ENCODE assay signal across 24 cellular contexts in genomic region chr10:28985137-28985885, GRCh38.
DNase-seq lines count a peak whose midpoint lies in the region; ATAC-seq, FAIRE-seq and TF ChIP-seq lines count a peak whose summit lies in the region.
"Had no signal": no experiment of that assay in that cellular context is flagged by ENCODE, and none has a peak within 500 bp of the region (broad histone marks: within the 10 kb centered on the region; RNA-seq: fewer than 3 reads in every experiment).

No MANE protein-coding gene starts in this region.

- POLR2A ChIA-PET in MCF 10A (lab: Yijun Ruan, JAX), result interaction anchor here (0.9 kb wide), 1 partner anchor 46 kb away, joined by 3 read pairs; no protein-coding TSS in a partner anchor

- H3K27me3 ChIP-seq in mammary epithelial cell (ENCODE audit: insufficient read depth, low read length) (peaks cover 2% of the 10 kb centered on the region), astrocyte (ENCODE audit: insufficient read depth, low read length) (no peaks in the 10 kb centered on the region), right atrium auricular region (no peaks in the 10 kb centered on the region)
- H3K27me3 ChIP-seq: MG63, Peyer's patch, SJCRH30, transverse colon had no signal

- peaks cover 5% of the 10 kb centered on the region for H3K4me1 ChIP-seq in mammary epithelial cell (ENCODE audit: insufficient read depth, low read length)
- peaks cover 9% of the 10 kb centered on the region for H3K4me1 ChIP-seq in astrocyte (ENCODE audit: insufficient read depth, low read length)
- peaks cover 0 to 22% of the 10 kb centered on the region in 2 donors for H3K4me1 ChIP-seq in right atrium auricular region
- H3K4me1 ChIP-seq: Peyer's patch, SJCRH30 had no signal

- TF ChIP-seq CTCF in MCF 10A (IDR thresholded peaks at IDR 0.05; ENCODE audit: unreplicated experiment), result no peak
- TF ChIP-seq CTCF in mammary epithelial cell (conservative IDR thresholded peaks at IDR 0.05 in 1 of 2, IDR thresholded peaks at IDR 0.05 in 1 of 2; ENCODE audit: extremely low read depth in 1 of 2, insufficient read depth in 1 of 2, low read depth in 1 of 2, low read length in 2 of 2), result no peak
- TF ChIP-seq CTCF in astrocyte (IDR thresholded peaks at IDR 0.05; ENCODE audit: insufficient read depth, low read depth, low read length), result no peak
- TF ChIP-seq CTCF in right atrium auricular region (IDR thresholded peaks at IDR 0.05), result no peak

- H4K20me1 ChIP-seq in mammary epithelial cell (ENCODE audit: insufficient read depth, low read length) (no peaks in the 10 kb centered on the region), astrocyte (ENCODE audit: insufficient read depth, low read length) (no peaks in the 10 kb centered on the region)

- H3K27me3 Mint-ChIP-seq in MCF 10A (ENCODE audit: insufficient read depth, unreplicated experiment), result no peaks in the 10 kb centered on the region
- H3K27me3 Mint-ChIP-seq in astrocyte (ENCODE audit: low read depth, unreplicated experiment), result no peaks in the 10 kb centered on the region

- H3K27ac Mint-ChIP-seq in MCF 10A (ENCODE audit: low read depth, unreplicated experiment), result no peak overlapping the region
- H3K27ac Mint-ChIP-seq in astrocyte (ENCODE audit: unreplicated experiment), result peak overlapping the region; percentile 86
- H3K27ac Mint-ChIP-seq: activated naive CD4-positive, alpha-beta T cell treated with anti-CD3 and anti-CD28 coated beads, Interleukin-2, amount 50 U/mL, for 72 hours; CD8-positive, alpha-beta T cell had no signal

- H3K4me1 Mint-ChIP-seq in MCF 10A (ENCODE audit: insufficient read depth, unreplicated experiment) (peaks cover 43% of the 10 kb centered on the region), astrocyte (ENCODE audit: low read depth, unreplicated experiment) (peaks cover 14% of the 10 kb centered on the region)

- no peaks in the 10 kb centered on the region for H3K79me2 ChIP-seq in mammary epithelial cell (ENCODE audit: insufficient read depth, low read length)
- no peaks in the 10 kb centered on the region for H3K79me2 ChIP-seq in astrocyte (ENCODE audit: insufficient read depth, low read length)

- H2AFZ ChIP-seq in mammary epithelial cell (ENCODE audit: low read depth, low read length), result no peak overlapping the region
- no peak overlapping the region for H2AFZ ChIP-seq in astrocyte (ENCODE audit: low read depth, low read length)

- BruUV-seq in MCF 10A (replicated peaks; lab: Mats Ljungman, UMichigan) (TSS peak; percentile 52), mammary epithelial cell (replicated peaks; lab: Mats Ljungman, UMichigan) (no TSS peak)

- no peaks in the 10 kb centered on the region for H3K36me3 Mint-ChIP-seq in MCF 10A (ENCODE audit: insufficient read depth, unreplicated experiment)
- H3K36me3 Mint-ChIP-seq in astrocyte (ENCODE audit: low read depth, unreplicated experiment), result no peaks in the 10 kb centered on the region
- H3K36me3 Mint-ChIP-seq: activated naive CD4-positive, alpha-beta T cell treated with anti-CD3 and anti-CD28 coated beads, Interleukin-2, amount 50 U/mL, for 72 hours; CD8-positive, alpha-beta T cell had no signal

- H3K9me3 ChIP-seq in mammary epithelial cell (replicated peaks; ENCODE audit: insufficient read depth, low read length) (no peaks in the 10 kb centered on the region), astrocyte (ENCODE audit: insufficient read depth, low read depth, low read length) (no peaks in the 10 kb centered on the region), right atrium auricular region (no peaks in the 10 kb centered on the region)
- H3K9me3 ChIP-seq: MG63, Peyer's patch, SJCRH30, transverse colon had no signal

- H3K4me2 ChIP-seq in mammary epithelial cell (ENCODE audit: insufficient read depth, low read depth, low read length) (no peak overlapping the region), astrocyte (ENCODE audit: low read length) (no peak overlapping the region)

- 87% methylated on average over 8 of the region's 8 CpGs for WGBS in mammary epithelial cell (ENCODE audit: low coverage, missing lambda C conversion rate)

- in situ Hi-C loops in mammary epithelial cell (cut with MboI; ENCODE audit: low sequenced_read_pairs in 2 of 2), result loop anchor here in 1 of 2 donors (10.0 kb wide), 1 partner anchor 321 kb away; no protein-coding TSS in a partner anchor

- H3K9me3 Mint-ChIP-seq in MCF 10A (ENCODE audit: unreplicated experiment) (no peaks in the 10 kb centered on the region), astrocyte (ENCODE audit: unreplicated experiment) (no peaks in the 10 kb centered on the region)
- H3K9me3 Mint-ChIP-seq: CD8-positive, alpha-beta T cell had no signal

- H3K27ac ChIP-seq in mammary epithelial cell (ENCODE audit: insufficient read depth, low read depth, low read length), result no peak overlapping the region
- no peak overlapping the region for H3K27ac ChIP-seq in astrocyte (ENCODE audit: low read depth, low read length)
- H3K27ac ChIP-seq in right atrium auricular region, result peak overlapping the region; percentile 42 to 61
- H3K27ac ChIP-seq: Peyer's patch, SJCRH30, transverse colon had no signal

- ATAC-seq in HG02973 (IDR thresholded peaks at IDR 0.05; ENCODE audit: unreplicated experiment), result no peak
- ATAC-seq: activated naive CD4-positive, alpha-beta T cell treated with anti-CD3 and anti-CD28 coated beads, Interleukin-2, amount 50 U/mL, for 72 hours; CD8-positive, alpha-beta T cell had no signal

- FAIRE-seq in astrocyte (lab: Jason Lieb, UNC), result no peak
- FAIRE-seq: A204.1, colon, GM12878 had no signal

- dilution Hi-C loops in mammary epithelial cell (cut with HindIII; ENCODE audit: low sequenced_read_pairs), result no loop called here

- H3K9ac ChIP-seq in mammary epithelial cell (ENCODE audit: insufficient read depth, low read length) (no peak overlapping the region), astrocyte (ENCODE audit: low read length) (no peak overlapping the region)

- H3K4me3 Mint-ChIP-seq in MCF 10A (ENCODE audit: unreplicated experiment) (no peak overlapping the region), astrocyte (ENCODE audit: unreplicated experiment) (no peak overlapping the region)
- H3K4me3 Mint-ChIP-seq: CD8-positive, alpha-beta T cell; neural crest cell had no signal

- CTCF ChIA-PET in MCF 10A (lab: Yijun Ruan, JAX) (interaction anchor here (0.6 to 1.0 kb wide), 3 partner anchors 46 to 111 kb away, joined by 3 to 4 read pairs (median 4); no protein-coding TSS in a partner anchor), mammary epithelial cell (lab: Charles Lee; ENCODE audit: low non-redundant PET) (interaction anchor here (0.5 kb wide), 1 partner anchor 319 kb away, joined by 4 read pairs; no protein-coding TSS in a partner anchor)

- DNase-seq in MCF 10A (ENCODE audit: unreplicated experiment) (no peak), mammary epithelial cell (no peak), astrocyte (ENCODE audit: low read depth) (no peak), right atrium auricular region (ENCODE audit: low spot score) (no peak), NOMO-1 treated with dmso at 0.1 percent for 144 hours (lab: John Stamatoyannopoulos, UW; ENCODE audit: unreplicated experiment) (no peak), A172 (ENCODE audit: low spot score) (no peak)
- no peak for DNase-seq in activated CD4-positive, alpha-beta T cell treated with anti-CD3 and anti-CD28 coated beads for 4 hours
- DNase-seq: activated CD4-positive, alpha-beta T cell treated with anti-CD3 and anti-CD28 coated beads for 48 hours; activated CD8-positive, alpha-beta memory T cell treated with anti-CD3 and anti-CD28 coated beads for 24 hours; activated T-cell treated with anti-CD3 and anti-CD28 coated beads for 4 hours; CD8-positive, alpha-beta T cell; effector CD4-positive, alpha-beta T cell; NCI-H526; stimulated activated CD4-positive, alpha-beta T cell treated with anti-CD3 and anti-CD28 coated beads, Interleukin-4, amount 100 ng/mL, for 24 hours had no signal

- H3K36me3 ChIP-seq in mammary epithelial cell (ENCODE audit: insufficient read depth, low read length) (no peaks in the 10 kb centered on the region), astrocyte (ENCODE audit: insufficient read depth, low read length) (no peaks in the 10 kb centered on the region), right atrium auricular region (no peaks in the 10 kb centered on the region)
- H3K36me3 ChIP-seq: MG63, Peyer's patch, SJCRH30, transverse colon had no signal

- intact Hi-C loops in MCF 10A (cut with micrococcal nuclease) (no loop called here), mammary epithelial cell (cut with micrococcal nuclease) (no loop called here)

- no peak overlapping the region for H3K4me3 ChIP-seq in mammary epithelial cell (replicated peaks in 1 of 3; ENCODE audit: insufficient read depth in 1 of 3, low read depth in 2 of 3, low read length in 3 of 3)
- H3K4me3 ChIP-seq in astrocyte (ENCODE audit: insufficient read depth, low read depth, low read length), result no peak overlapping the region
- H3K4me3 ChIP-seq in right atrium auricular region, result no peak overlapping the region
- H3K4me3 ChIP-seq: GM12878, MG63, Peyer's patch, SJCRH30, transverse colon had no signal

Comparison
In these comparisons a context has a peak if more than half of its experiments do, and no peak if none do; other contexts are left out.
1. H3K27ac ChIP-seq: peak in right atrium auricular region (2 of 2); none in mammary epithelial cell (single experiment) and astrocyte (single experiment).